In genomic region chr3:156831006-156831405, GRCh38 we compare ENCODE assay signal across 31 cellular contexts. TPM values are rescaled to one million over a fixed set of nuclear protein-coding genes. Genes with fewer than 3 reads are reported as not detected.
"Had no signal": no experiment of that assay in that cellular context is flagged by ENCODE, and none has a peak within 500 bp of the region (broad histone marks: within the 10 kb centered on the region; RNA-seq: fewer than 3 reads in every experiment).

No MANE protein-coding gene starts in this region.

- ATAC-seq: activated CD4-positive, alpha-beta T cell treated with anti-CD3 and anti-CD28 coated beads for 36 hours; activated CD8-positive, alpha-beta memory T cell treated with anti-CD3 and anti-CD28 coated beads, Interleukin-2, amount 10 ng/mL, durations not matched to agents 7 days and 5 days; activated CD8-positive, alpha-beta T cell treated with anti-CD3 and anti-CD28 coated beads, Interleukin-2, amount 10 ng/mL, durations not matched to agents 7 days and 5 days; activated naive CD4-positive, alpha-beta T cell treated with anti-CD3 and anti-CD28 coated beads, Interleukin-2, amount 50 U/mL, for 72 hours; effector memory CD8-positive, alpha-beta T cell; foreskin keratinocyte; gastrocnemius medialis; heart left ventricle; T-cell had no signal

- H3K9me3 ChIP-seq: ascending aorta, esophagus muscularis mucosa, gastrocnemius medialis, heart left ventricle had no signal

- H3K27me3 Mint-ChIP-seq: activated CD4-positive, alpha-beta memory T cell treated with anti-CD3 and anti-CD28 coated beads for 36 hours; activated CD4-positive, alpha-beta T cell treated with anti-CD3 and anti-CD28 coated beads for 36 hours; activated CD4-positive, alpha-beta T cell treated with anti-CD3 and anti-CD28 coated beads, Interleukin-2, amount 10 ng/mL, durations not matched to agents 24 days and 14 days; activated CD8-positive, alpha-beta memory T cell treated with anti-CD3 and anti-CD28 coated beads, Interleukin-2, amount 10 ng/mL, durations not matched to agents 7 days and 5 days; activated naive CD4-positive, alpha-beta T cell treated with anti-CD3 and anti-CD28 coated beads, Interleukin-2, amount 10 ng/mL, durations not matched to agents 7 days and 5 days; activated naive CD8-positive, alpha-beta T cell treated with anti-CD3 and anti-CD28 coated beads, Interleukin-2, amount 10 ng/mL, durations not matched to agents 7 days and 5 days; effector memory CD8-positive, alpha-beta T cell; T-cell had no signal

- H3K4me3 ChIP-seq: ascending aorta, esophagus muscularis mucosa, gastrocnemius medialis, heart left ventricle had no signal

- H3K4me3 Mint-ChIP-seq: activated CD4-positive, alpha-beta memory T cell treated with anti-CD3 and anti-CD28 coated beads for 36 hours; activated CD4-positive, alpha-beta T cell treated with anti-CD3 and anti-CD28 coated beads for 36 hours; activated CD4-positive, alpha-beta T cell treated with anti-CD3 and anti-CD28 coated beads, Interleukin-2, amount 10 ng/mL, durations not matched to agents 24 days and 14 days; activated CD8-positive, alpha-beta memory T cell treated with anti-CD3 and anti-CD28 coated beads, Interleukin-2, amount 10 ng/mL, durations not matched to agents 7 days and 5 days; activated CD8-positive, alpha-beta T cell treated with anti-CD3 and anti-CD28 coated beads, Interleukin-2, amount 10 ng/mL, durations not matched to agents 7 days and 5 days; activated naive CD4-positive, alpha-beta T cell treated with anti-CD3 and anti-CD28 coated beads, Interleukin-2, amount 10 ng/mL, durations not matched to agents 7 days and 5 days; activated naive CD8-positive, alpha-beta T cell treated with anti-CD3 and anti-CD28 coated beads, Interleukin-2, amount 10 ng/mL, durations not matched to agents 7 days and 5 days; activated T-helper 1 cell treated with anti-CD3 and anti-CD28 coated beads, Interleukin-12 subunit alpha, Interleukin-12 subunit beta, Interleukin-2, Interleukin-4 antibody, amounts not matched to agents 30 ng/mL and 10 ng/mL and 1 ng/mL, durations not matched to agents 14 hours and 24 hours and 36 hours; brain; effector memory CD8-positive, alpha-beta T cell; T-cell; T-helper 1 cell treated with Interleukin-12 subunit alpha and Interleukin-12 subunit beta and Interleukin-4 antibody, amounts not matched to agents 30 μg/mL and 1 μg/mL, for 36 hours had no signal

- H3K9me3 Mint-ChIP-seq: activated CD4-positive, alpha-beta memory T cell treated with anti-CD3 and anti-CD28 coated beads for 36 hours; activated naive CD4-positive, alpha-beta T cell treated with anti-CD3 and anti-CD28 coated beads, Interleukin-2, amount 10 ng/mL, durations not matched to agents 7 days and 5 days; activated naive CD4-positive, alpha-beta T cell treated with anti-CD3 and anti-CD28 coated beads, Interleukin-2, amount 50 U/mL, for 72 hours; activated naive CD8-positive, alpha-beta T cell treated with anti-CD3 and anti-CD28 coated beads, Interleukin-2, amount 10 ng/mL, durations not matched to agents 7 days and 5 days; activated T-helper 1 cell treated with anti-CD3 and anti-CD28 coated beads, Interleukin-12 subunit alpha, Interleukin-12 subunit beta, Interleukin-2, Interleukin-4 antibody, amounts not matched to agents 30 ng/mL and 10 ng/mL and 1 ng/mL, durations not matched to agents 14 hours and 24 hours and 36 hours; effector memory CD8-positive, alpha-beta T cell; T-cell; T-helper 1 cell treated with Interleukin-12 subunit alpha and Interleukin-12 subunit beta and Interleukin-4 antibody, amounts not matched to agents 30 μg/mL and 1 μg/mL, for 36 hours had no signal

- H3K27ac ChIP-seq: ascending aorta, esophagus muscularis mucosa, foreskin keratinocyte, gastrocnemius medialis, heart left ventricle, WERI-Rb-1 had no signal

- H3K27me3 ChIP-seq: ascending aorta, esophagus muscularis mucosa, foreskin keratinocyte, gastrocnemius medialis, heart left ventricle had no signal

- H3K36me3 ChIP-seq: ascending aorta, esophagus muscularis mucosa, gastrocnemius medialis, heart left ventricle, WERI-Rb-1 had no signal

- H3K36me3 Mint-ChIP-seq: activated CD4-positive, alpha-beta memory T cell treated with anti-CD3 and anti-CD28 coated beads for 36 hours; brain; T-cell had no signal

- DNase-seq: activated CD4-positive, alpha-beta memory T cell treated with anti-CD3 and anti-CD28 coated beads for 36 hours; activated CD4-positive, alpha-beta T cell treated with anti-CD3 and anti-CD28 coated beads for 36 hours; activated CD4-positive, alpha-beta T cell treated with anti-CD3 and anti-CD28 coated beads, Interleukin-2, amount 10 ng/mL, durations not matched to agents 24 days and 14 days; activated CD4-positive, CD25-positive, alpha-beta regulatory T cell; activated CD4-positive, CD25-positive, alpha-beta regulatory T cell treated with anti-CD3 and anti-CD28 coated beads, Interleukin-2, amount 50 U/mL, for 72 hours; activated CD8-positive, alpha-beta memory T cell treated with anti-CD3 and anti-CD28 coated beads, Interleukin-2, amount 10 ng/mL, durations not matched to agents 7 days and 5 days; activated CD8-positive, alpha-beta memory T cell treated with anti-CD3 and anti-CD28 coated beads, Interleukin-2, amount 50 U/mL, for 4 hours; activated CD8-positive, alpha-beta T cell treated with anti-CD3 and anti-CD28 coated beads, Interleukin-2, amount 10 ng/mL, durations not matched to agents 7 days and 5 days; activated gamma-delta T cell; activated naive CD4-positive, alpha-beta T cell; activated naive CD4-positive, alpha-beta T cell treated with anti-CD3 and anti-CD28 coated beads, Interleukin-2, amount 10 ng/mL, durations not matched to agents 7 days and 5 days; activated naive CD8-positive, alpha-beta T cell treated with anti-CD3 and anti-CD28 coated beads, Interleukin-2, amount 10 ng/mL, durations not matched to agents 7 days and 5 days; activated T-cell treated with anti-CD3 and anti-CD28 coated beads, Interleukin-2, amount 50 U/mL, for 1 hour; activated T-cell treated with anti-CD3 and anti-CD28 coated beads, Interleukin-2, amount 50 U/mL, for 48 hours; cortex of kidney; dermis blood vessel endothelial cell; effector CD4-positive, alpha-beta T cell; effector memory CD8-positive, alpha-beta T cell; foreskin keratinocyte; gastrocnemius medialis; glutamatergic neuron; heart left ventricle; T-cell; T-helper 9 cell; WERI-Rb-1 had no signal

- H3K27ac Mint-ChIP-seq: activated CD4-positive, alpha-beta memory T cell treated with anti-CD3 and anti-CD28 coated beads for 36 hours; activated CD4-positive, alpha-beta T cell treated with anti-CD3 and anti-CD28 coated beads for 36 hours; activated CD4-positive, alpha-beta T cell treated with anti-CD3 and anti-CD28 coated beads, Interleukin-2, amount 10 ng/mL, durations not matched to agents 24 days and 14 days; activated CD8-positive, alpha-beta memory T cell treated with anti-CD3 and anti-CD28 coated beads, Interleukin-2, amount 10 ng/mL, durations not matched to agents 7 days and 5 days; activated CD8-positive, alpha-beta T cell treated with anti-CD3 and anti-CD28 coated beads, Interleukin-2, amount 10 ng/mL, durations not matched to agents 7 days and 5 days; activated naive CD4-positive, alpha-beta T cell treated with anti-CD3 and anti-CD28 coated beads, Interleukin-2, amount 10 ng/mL, durations not matched to agents 7 days and 5 days; activated naive CD4-positive, alpha-beta T cell treated with anti-CD3 and anti-CD28 coated beads, Interleukin-2, amount 50 U/mL, for 72 hours; activated naive CD8-positive, alpha-beta T cell treated with anti-CD3 and anti-CD28 coated beads, Interleukin-2, amount 10 ng/mL, durations not matched to agents 7 days and 5 days; activated T-helper 1 cell treated with anti-CD3 and anti-CD28 coated beads, Interleukin-12 subunit alpha, Interleukin-12 subunit beta, Interleukin-2, Interleukin-4 antibody, amounts not matched to agents 30 ng/mL and 10 ng/mL and 1 ng/mL, durations not matched to agents 14 hours and 24 hours and 36 hours; brain; effector memory CD8-positive, alpha-beta T cell; T-cell; T-helper 1 cell treated with Interleukin-12 subunit alpha and Interleukin-12 subunit beta and Interleukin-4 antibody, amounts not matched to agents 30 μg/mL and 1 μg/mL, for 36 hours had no signal

RNA-seq across cellular contexts. Expression of gene LEKR1, which starts 4.9 kb away (rescaled TPM):
- total RNA-seq: ascending aorta had no signal
